8 cellular contexts compared by ENCODE assay signal in the genomic region with DNA sequence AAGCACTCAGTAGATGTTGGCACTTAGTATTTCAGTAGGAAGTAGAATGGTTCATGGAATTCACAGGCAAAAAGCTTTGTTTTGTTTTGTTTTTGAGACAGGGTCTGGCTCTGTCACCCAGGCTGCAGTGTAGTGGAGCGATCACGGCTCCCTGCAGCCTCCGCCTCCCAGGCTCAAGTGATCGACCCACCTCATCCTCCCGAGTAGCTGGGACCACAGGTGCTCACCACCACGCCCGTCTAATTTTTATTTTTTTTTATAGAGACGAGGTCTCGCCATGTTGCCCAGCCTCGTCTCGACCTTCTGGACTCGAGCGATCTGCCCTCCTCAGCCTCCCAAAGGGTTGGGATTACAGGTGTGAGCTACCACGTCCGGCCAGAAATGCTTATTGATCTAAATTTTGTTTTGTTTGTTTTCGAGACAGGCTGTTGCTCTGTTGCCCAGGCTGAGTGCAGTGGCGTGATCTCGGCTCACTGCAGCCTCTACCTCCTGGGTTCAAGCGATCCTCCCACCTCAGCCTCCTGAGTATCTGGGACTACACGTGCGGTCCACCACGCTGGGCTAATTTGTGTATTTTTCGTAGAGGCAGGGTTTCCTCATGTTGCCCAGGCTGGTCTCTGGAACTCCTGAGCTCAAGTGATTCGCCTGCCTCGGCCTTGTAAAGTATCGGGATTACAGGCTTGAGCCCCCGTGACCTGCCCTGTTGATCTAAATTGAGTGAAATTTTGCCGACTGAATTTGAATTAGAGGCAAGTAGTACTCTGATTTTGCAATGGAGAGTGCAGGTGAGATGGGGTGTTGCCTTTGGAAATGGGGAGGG. TPM values are rescaled to one million over a fixed set of nuclear protein-coding genes. Genes with fewer than 3 reads are reported as not detected.
DNase-seq lines count a peak whose midpoint lies in the region; ATAC-seq and TF ChIP-seq lines count a peak whose summit lies in the region.

No MANE protein-coding gene starts in this region.

- H3K27ac ChIP-seq in left lung: peak overlapping the region; percentile 85 to 86
- no peak overlapping the region for H3K27ac ChIP-seq in tibial nerve

- TF ChIP-seq EP300 in tibial nerve (IDR thresholded peaks at IDR 0.05): no peak

- TF ChIP-seq CTCF in left lung (IDR thresholded peaks at IDR 0.05) (no peak), tibial nerve (IDR thresholded peaks at IDR 0.05) (no peak)

- peak overlapping the region; percentile 98 to 100 for H3K4me3 ChIP-seq in left lung
- H3K4me3 ChIP-seq in tibial nerve: peak overlapping the region in 3 of 4 donors; percentile 64 to 99 (median 94)

- ATAC-seq in activated naive CD8-positive, alpha-beta T cell treated with anti-CD3 and anti-CD28 coated beads, Interleukin-2, amount 50 U/mL, for 24 hours: no peak
- ATAC-seq in left lung: peak; percentile 58
- no peak for ATAC-seq in HG02610 (IDR thresholded peaks at IDR 0.05; ENCODE audit: unreplicated experiment)
- ATAC-seq in HG03045 (IDR thresholded peaks at IDR 0.05; ENCODE audit: unreplicated experiment): no peak

- H3K27ac Mint-ChIP-seq in activated naive CD4-positive, alpha-beta T cell treated with anti-CD3 and anti-CD28 coated beads for 36 hours: peak overlapping the region; percentile 15
- H3K27ac Mint-ChIP-seq in activated naive CD8-positive, alpha-beta T cell treated with anti-CD3 and anti-CD28 coated beads, Interleukin-2, amount 50 U/mL, for 24 hours: peak overlapping the region; percentile 67

- DNase-seq in activated naive CD4-positive, alpha-beta T cell treated with anti-CD3 and anti-CD28 coated beads for 36 hours: no peak
- DNase-seq in activated naive CD4-positive, alpha-beta T cell treated with Interleukin-2 at 50 U/mL for 16 hours: no peak
- no peak for DNase-seq in activated naive CD8-positive, alpha-beta T cell treated with anti-CD3 and anti-CD28 coated beads, Interleukin-2, amount 50 U/mL, for 24 hours
- no peak for DNase-seq in left lung
- no peak for DNase-seq in tibial nerve (ENCODE audit: low spot score in 2 of 2)
- DNase-seq in NCI-H2081 (lab: John Stamatoyannopoulos, UW): no peak

- CTCF ChIA-PET in activated naive CD4-positive, alpha-beta T cell treated with anti-CD3 and anti-CD28 coated beads for 36 hours (lab: Charles Lee): interaction anchor here (0.9 to 3.3 kb wide), 2 partner anchors 10 to 27 kb away, joined by 4 to 21 read pairs; a partner anchor contains a TSS

- H3K36me3 ChIP-seq in left lung (peaks cover 0 to 12% of the 10 kb centered on the region in 2 donors), tibial nerve (peaks cover 0 to 6% (median 0%) of the 10 kb centered on the region in 3 donors)

- intact Hi-C loops in activated naive CD4-positive, alpha-beta T cell treated with anti-CD3 and anti-CD28 coated beads for 36 hours (cut with micrococcal nuclease): loop anchor here (2.0 kb wide), 1 partner anchor 41 kb away; no protein-coding TSS in a partner anchor
- intact Hi-C loops in left lung (cut with DNase I): no loop called here

- H3K9me3 ChIP-seq in left lung (no peaks in the 10 kb centered on the region), tibial nerve (no peaks in the 10 kb centered on the region)

- no peak for TF ChIP-seq POLR2A in tibial nerve (IDR thresholded peaks at IDR 0.05)

- H3K36me3 Mint-ChIP-seq in activated naive CD4-positive, alpha-beta T cell treated with anti-CD3 and anti-CD28 coated beads for 36 hours (ENCODE audit: low read depth): peaks cover 12% of the 10 kb centered on the region
- H3K36me3 Mint-ChIP-seq in activated naive CD8-positive, alpha-beta T cell treated with anti-CD3 and anti-CD28 coated beads, Interleukin-2, amount 50 U/mL, for 24 hours (ENCODE audit: low read depth): peaks cover 28% of the 10 kb centered on the region

- H3K4me1 Mint-ChIP-seq in activated naive CD4-positive, alpha-beta T cell treated with anti-CD3 and anti-CD28 coated beads for 36 hours (ENCODE audit: low read depth): peaks cover 62% of the 10 kb centered on the region
- H3K4me1 Mint-ChIP-seq in activated naive CD8-positive, alpha-beta T cell treated with anti-CD3 and anti-CD28 coated beads, Interleukin-2, amount 50 U/mL, for 24 hours: peaks cover 57% of the 10 kb centered on the region

- no peaks in the 10 kb centered on the region for H3K27me3 Mint-ChIP-seq in activated naive CD4-positive, alpha-beta T cell treated with anti-CD3 and anti-CD28 coated beads for 36 hours (ENCODE audit: low read depth)
- H3K27me3 Mint-ChIP-seq in activated naive CD8-positive, alpha-beta T cell treated with anti-CD3 and anti-CD28 coated beads, Interleukin-2, amount 50 U/mL, for 24 hours: peaks cover 6% of the 10 kb centered on the region

- no peaks in the 10 kb centered on the region for H3K9me3 Mint-ChIP-seq in activated naive CD4-positive, alpha-beta T cell treated with anti-CD3 and anti-CD28 coated beads for 36 hours
- H3K9me3 Mint-ChIP-seq in activated naive CD8-positive, alpha-beta T cell treated with anti-CD3 and anti-CD28 coated beads, Interleukin-2, amount 50 U/mL, for 24 hours: no peaks in the 10 kb centered on the region

- H3K4me1 ChIP-seq in left lung (peaks cover 19 to 58% of the 10 kb centered on the region in 2 donors), tibial nerve (peaks cover 0 to 64% (median 33%) of the 10 kb centered on the region in 4 donors)

- no peaks in the 10 kb centered on the region for H3K27me3 ChIP-seq in left lung
- no peaks in the 10 kb centered on the region for H3K27me3 ChIP-seq in tibial nerve

- WGBS in tibial nerve, 2 donors: 89 to 92% methylated on average over 28 of the region's 28 CpGs

- H3K4me3 Mint-ChIP-seq in activated naive CD4-positive, alpha-beta T cell treated with anti-CD3 and anti-CD28 coated beads for 36 hours: peak overlapping the region; percentile 81
- H3K4me3 Mint-ChIP-seq in activated naive CD8-positive, alpha-beta T cell treated with anti-CD3 and anti-CD28 coated beads, Interleukin-2, amount 50 U/mL, for 24 hours: peak overlapping the region; percentile 88

RNA-seq across cellular contexts. Expression of a gene that starts 1.7 kb away (rescaled TPM):
- total RNA-seq in activated naive CD4-positive, alpha-beta T cell treated with anti-CD3 and anti-CD28 coated beads for 36 hours: 10 to 100 TPM; 86.2 to 86.5 TPM
- total RNA-seq in left lung (10 to 100 TPM; 67.3 to 88.6 TPM), tibial nerve (10 to 100 TPM; 28.4 to 38.2 (median 35.9) TPM)

RNA-seq across cellular contexts. Expression of a gene that starts 27.2 kb away (rescaled TPM):
- total RNA-seq in activated naive CD4-positive, alpha-beta T cell treated with anti-CD3 and anti-CD28 coated beads for 36 hours: 1 to 10 TPM; 3.3 to 3.5 TPM
- 1 to 10 TPM; 2.0 to 5.4 TPM for total RNA-seq in left lung
- 1 to 10 TPM; 1.5 to 8.6 (median 3.7) TPM for total RNA-seq in tibial nerve

Comparison
In these comparisons a context has a peak if more than half of its experiments do, and no peak if none do; other contexts are left out.
1. H3K27ac ChIP-seq: peak in left lung (2 of 2); none in tibial nerve (0 of 4).